Comparison of ENCODE assay signal across 12 cellular contexts in genomic region chr9:126501383-126502331, GRCh38.
DNase-seq lines count a peak whose midpoint lies in the region.
"Had no signal": no experiment of that assay in that cellular context is flagged by ENCODE, and none has a peak within 500 bp of the region (broad histone marks: within the 10 kb centered on the region; RNA-seq: fewer than 3 reads in every experiment).

No MANE protein-coding gene starts in this region.

- DNase-seq in M059J (ENCODE audit: low read depth) = peak; percentile 12
- DNase-seq in neuronal stem cell (ENCODE audit: low spot score) = no peak
- DNase-seq in NCI-H2107 treated with DMSO at 0.1 percent for 48 hours (lab: John Stamatoyannopoulos, UW; ENCODE audit: unreplicated experiment) = no peak
- DNase-seq in NCI-H2081 (lab: John Stamatoyannopoulos, UW) = no peak
- DNase-seq in NCI-H146 (lab: John Stamatoyannopoulos, UW) = no peak
- DNase-seq in kidney tubule cell (ENCODE audit: low spot score) = no peak
- DNase-seq: cortex of kidney, NCI-H187 treated with DMSO at 0.1 percent for 48 hours had no signal

- H2AFZ ChIP-seq in neuronal stem cell (ENCODE audit: low read length) = no peak overlapping the region

- H3K18ac ChIP-seq in neuronal stem cell (ENCODE audit: low read length) = peak overlapping the region; percentile 69

- no peaks in the 10 kb centered on the region for H3K9me3 ChIP-seq in BLaER1
- peaks cover 0 to 2% of the 10 kb centered on the region in 2 donors for H3K9me3 ChIP-seq in neuronal stem cell (replicated peaks in 1 of 2; ENCODE audit: control insufficient read depth in 2 of 2, insufficient read depth in 1 of 2, low read depth in 1 of 2, low read length in 2 of 2)
- H3K9me3 ChIP-seq: transverse colon had no signal

- peaks cover 31% of the 10 kb centered on the region for H4K20me1 ChIP-seq in BLaER1

- peak overlapping the region; percentile 26 for H2BK15ac ChIP-seq in neuronal stem cell (ENCODE audit: low read length)

- H3K9ac ChIP-seq in BLaER1 = no peak overlapping the region
- H3K9ac ChIP-seq in neuronal stem cell (ENCODE audit: low read depth, low read length, poor library complexity) = no peak overlapping the region

- peaks cover 55% of the 10 kb centered on the region for H3K4me1 ChIP-seq in BLaER1
- H3K4me1 ChIP-seq in neuronal stem cell (ENCODE audit: control insufficient read depth in 2 of 2, insufficient read depth in 1 of 2, low read depth in 1 of 2, low read length in 2 of 2) = peaks cover 4 to 13% of the 10 kb centered on the region in 2 donors

- H4K8ac ChIP-seq in neuronal stem cell (ENCODE audit: low read depth, low read length) = no peak overlapping the region

- H3K4ac ChIP-seq in neuronal stem cell (ENCODE audit: low read length) = no peak overlapping the region

- WGBS in neuronal stem cell (ENCODE audit: extremely low coverage in 2 of 2, insufficient read length in 2 of 2, insufficient replicate concordance in 1 of 2), 2 donors = no CpG with 5 or more reads among the region's 22 CpGs

- H2AK5ac ChIP-seq in neuronal stem cell (ENCODE audit: low read depth, low read length) = peak overlapping the region; percentile 43

- H3K27ac ChIP-seq in BLaER1 (no peak overlapping the region), cingulate gyrus (ENCODE audit: low read depth, low read length) (peak overlapping the region; percentile 41), neuronal stem cell (replicated peaks; ENCODE audit: low read length) (no peak overlapping the region)
- H3K27ac ChIP-seq: transverse colon had no signal

- no peak overlapping the region for H2BK5ac ChIP-seq in neuronal stem cell (ENCODE audit: low read length)

- H4K91ac ChIP-seq in neuronal stem cell (ENCODE audit: low read depth, low read length, poor library complexity) = no peak overlapping the region

- H3K23ac ChIP-seq in neuronal stem cell (ENCODE audit: low read depth, low read length, poor library complexity) = no peak overlapping the region

- no peaks in the 10 kb centered on the region for H3K36me3 ChIP-seq in BLaER1
- H3K36me3 ChIP-seq in neuronal stem cell (replicated peaks in 1 of 2; ENCODE audit: control insufficient read depth in 2 of 2, insufficient read depth in 2 of 2, low read length in 2 of 2) = peaks cover 7 to 8% of the 10 kb centered on the region in 2 donors
- H3K36me3 ChIP-seq: transverse colon had no signal

- H2BK12ac ChIP-seq in neuronal stem cell (ENCODE audit: low read length) = peak overlapping the region; percentile 68

- H3K79me1 ChIP-seq in neuronal stem cell (ENCODE audit: low read depth, low read length) = peaks cover 9% of the 10 kb centered on the region

- H3K4me2 ChIP-seq in BLaER1 = peak overlapping the region; percentile 50
- no peak overlapping the region for H3K4me2 ChIP-seq in neuronal stem cell (ENCODE audit: insufficient read depth, low read length, poor library complexity, severe bottlenecking)

- H3K27me3 ChIP-seq in BLaER1 (no peaks in the 10 kb centered on the region), neuronal stem cell (ENCODE audit: control insufficient read depth in 3 of 3, insufficient read depth in 3 of 3, low read depth in 1 of 3, low read length in 3 of 3) (peaks cover 0 to 15% (median 7%) of the 10 kb centered on the region in 3 experiments)
- H3K27me3 ChIP-seq: transverse colon had no signal

- no peak overlapping the region for H2BK120ac ChIP-seq in neuronal stem cell (ENCODE audit: low read depth, low read length)

- peak overlapping the region; percentile 86 for H3K14ac ChIP-seq in neuronal stem cell (ENCODE audit: low read length)

- H3K4me3 ChIP-seq in BLaER1 = no peak overlapping the region
- peak overlapping the region in 1 of 2 donors; percentile 5 for H3K4me3 ChIP-seq in neuronal stem cell (ENCODE audit: low read length in 2 of 2)
- H3K4me3 ChIP-seq: K562, transverse colon had no signal
